Comparison of ENCODE assay signal across 23 cellular contexts in genomic region chr7:1882451-1882850, GRCh38.
DNase-seq lines count a peak whose midpoint lies in the region; ATAC-seq and TF ChIP-seq lines count a peak whose summit lies in the region.
"Had no signal": no experiment of that assay in that cellular context is flagged by ENCODE, and none has a peak within 500 bp of the region (broad histone marks: within the 10 kb centered on the region; RNA-seq: fewer than 3 reads in every experiment).

No MANE protein-coding gene starts in this region.

- DNase-seq in activated CD4-positive, alpha-beta memory T cell treated with anti-CD3 and anti-CD28 coated beads, Interleukin-2, amount 10 ng/mL, durations not matched to agents 7 days and 5 days, result no peak
- DNase-seq in activated CD4-positive, alpha-beta memory T cell treated with anti-CD3 and anti-CD28 coated beads for 36 hours, result no peak
- no peak for DNase-seq in HFFc6
- DNase-seq in T-helper 17 cell, result no peak
- DNase-seq in caudate nucleus (lab: John Stamatoyannopoulos, UW), result no peak
- no peak for DNase-seq in NCI-H1694 (lab: John Stamatoyannopoulos, UW)
- DNase-seq: activated T-cell treated with anti-CD3 and anti-CD28 coated beads, Interleukin-2, amount 50 U/mL, for 48 hours; mucosa of descending colon; NCI-H187 treated with DMSO at 0.1 percent for 48 hours; NCI-H2227 treated with DMSO at 0.1 percent for 48 hours; NCI-H774; psoas muscle; small intestine; stimulated activated CD4-positive, alpha-beta T cell treated with anti-CD3 and anti-CD28 coated beads, Interleukin-2, amount 100 ng/mL, for 48 hours had no signal

- H3K9me3 Mint-ChIP-seq in activated CD4-positive, alpha-beta memory T cell treated with anti-CD3 and anti-CD28 coated beads, Interleukin-2, amount 10 ng/mL, durations not matched to agents 7 days and 5 days, result peaks cover 7% of the 10 kb centered on the region
- peaks cover 10% of the 10 kb centered on the region for H3K9me3 Mint-ChIP-seq in activated CD4-positive, alpha-beta memory T cell treated with anti-CD3 and anti-CD28 coated beads for 36 hours
- peaks cover 4% of the 10 kb centered on the region; the same call in 1 of the 2 replicates for H3K9me3 Mint-ChIP-seq in HFFc6
- H3K9me3 Mint-ChIP-seq: activated naive CD4-positive, alpha-beta T cell treated with anti-CD3 and anti-CD28 coated beads, Interleukin-2, amount 50 U/mL, for 72 hours had no signal

- H3K4me1 Mint-ChIP-seq in activated CD4-positive, alpha-beta memory T cell treated with anti-CD3 and anti-CD28 coated beads, Interleukin-2, amount 10 ng/mL, durations not matched to agents 7 days and 5 days, result peaks cover 38% of the 10 kb centered on the region
- H3K4me1 Mint-ChIP-seq in activated CD4-positive, alpha-beta memory T cell treated with anti-CD3 and anti-CD28 coated beads for 36 hours (ENCODE audit: low read depth), result peaks cover 13% of the 10 kb centered on the region
- H3K4me1 Mint-ChIP-seq in HFFc6 (ENCODE audit: low read depth) (peaks cover 40% of the 10 kb centered on the region), T-helper 17 cell (peaks cover 18% of the 10 kb centered on the region)

- intact Hi-C loops in activated CD4-positive, alpha-beta memory T cell treated with anti-CD3 and anti-CD28 coated beads for 36 hours (cut with micrococcal nuclease), result no loop called here

- TF ChIP-seq CTCF in HFFc6 (IDR thresholded peaks at IDR 0.05), result no peak

- H3K27me3 Mint-ChIP-seq in activated CD4-positive, alpha-beta memory T cell treated with anti-CD3 and anti-CD28 coated beads, Interleukin-2, amount 10 ng/mL, durations not matched to agents 7 days and 5 days, result no peaks in the 10 kb centered on the region
- no peaks in the 10 kb centered on the region for H3K27me3 Mint-ChIP-seq in activated CD4-positive, alpha-beta memory T cell treated with anti-CD3 and anti-CD28 coated beads for 36 hours
- H3K27me3 Mint-ChIP-seq in HFFc6 (ENCODE audit: insufficient read depth) (no peaks in the 10 kb centered on the region; the same call in none of the 2 replicates), T-helper 17 cell (no peaks in the 10 kb centered on the region)
- H3K27me3 Mint-ChIP-seq: stimulated activated naive CD8-positive, alpha-beta T cell treated with anti-CD3 and anti-CD28 coated beads, Interleukin-15, Interleukin-2, amounts not matched to agents 100 ng/mL and 50 ng/mL, for 24 hours had no signal

- WGBS in mesodermal cell (ENCODE audit: insufficient coverage in 2 of 2), 2 experiments, result 74 to 81% methylated on average over 6 to 7 of the region's 13 CpGs

- H3K36me3 ChIP-seq in mesodermal cell (ENCODE audit: control insufficient read depth, insufficient read depth, low read length), result peaks cover 11% of the 10 kb centered on the region

- ATAC-seq in T-helper 17 cell (no peak), GM18909 (IDR thresholded peaks at IDR 0.05; ENCODE audit: poor library complexity, unreplicated experiment) (no peak)
- ATAC-seq: activated naive CD4-positive, alpha-beta T cell treated with anti-CD3 and anti-CD28 coated beads, Interleukin-2, amount 50 U/mL, for 72 hours; heart left ventricle; left lung; mucosa of descending colon had no signal

- H3K27ac ChIP-seq in mesodermal cell (ENCODE audit: low read depth, low read length, severe bottlenecking) (peak overlapping the region; percentile 29), caudate nucleus (ENCODE audit: low read depth, low read length) (no peak overlapping the region)
- H3K27ac ChIP-seq: C4-2B, heart left ventricle, KMS-11, left lung, psoas muscle, tibial nerve had no signal

- CTCF ChIA-PET in activated CD4-positive, alpha-beta memory T cell treated with anti-CD3 and anti-CD28 coated beads, Interleukin-2, amount 10 ng/mL, durations not matched to agents 7 days and 5 days (lab: Charles Lee), result interaction anchor here (0.6 kb wide), 1 partner anchor 611 kb away, joined by 3 read pairs; no protein-coding TSS in a partner anchor
- CTCF ChIA-PET in activated CD4-positive, alpha-beta memory T cell treated with anti-CD3 and anti-CD28 coated beads for 36 hours (lab: Charles Lee), result interaction anchor here (0.8 to 1.4 kb wide), 3 partner anchors 27 to 465 kb away, joined by 3 to 4 read pairs (median 3); no protein-coding TSS in a partner anchor

- no peak overlapping the region for H3K4me3 Mint-ChIP-seq in activated CD4-positive, alpha-beta memory T cell treated with anti-CD3 and anti-CD28 coated beads, Interleukin-2, amount 10 ng/mL, durations not matched to agents 7 days and 5 days
- no peak overlapping the region for H3K4me3 Mint-ChIP-seq in activated CD4-positive, alpha-beta memory T cell treated with anti-CD3 and anti-CD28 coated beads for 36 hours
- H3K4me3 Mint-ChIP-seq in HFFc6 (peak overlapping the region; percentile 73; the same call in 1 of the 2 replicates), T-helper 17 cell (no peak overlapping the region)
- H3K4me3 Mint-ChIP-seq: stimulated activated naive CD8-positive, alpha-beta T cell treated with anti-CD3 and anti-CD28 coated beads, Interleukin-15, Interleukin-2, amounts not matched to agents 100 ng/mL and 50 ng/mL, for 24 hours had no signal

- no peak overlapping the region for H3K4me3 ChIP-seq in mesodermal cell (ENCODE audit: extremely low read depth, insufficient read depth, low read length, poor library complexity, severe bottlenecking)
- H3K4me3 ChIP-seq: heart left ventricle, left lung, mucosa of descending colon, psoas muscle, tibial nerve had no signal

- H3K36me3 Mint-ChIP-seq in activated CD4-positive, alpha-beta memory T cell treated with anti-CD3 and anti-CD28 coated beads, Interleukin-2, amount 10 ng/mL, durations not matched to agents 7 days and 5 days (ENCODE audit: low read depth), result peaks cover 42% of the 10 kb centered on the region
- H3K36me3 Mint-ChIP-seq in activated CD4-positive, alpha-beta memory T cell treated with anti-CD3 and anti-CD28 coated beads for 36 hours, result peaks cover 11% of the 10 kb centered on the region
- peaks cover 11% of the 10 kb centered on the region; the same call in 1 of the 2 replicates for H3K36me3 Mint-ChIP-seq in HFFc6 (ENCODE audit: low read depth)
- no peaks in the 10 kb centered on the region for H3K36me3 Mint-ChIP-seq in T-helper 17 cell (ENCODE audit: low read depth)

- H3K4me1 ChIP-seq in mesodermal cell (ENCODE audit: control insufficient read depth, insufficient read depth, low read length, poor library complexity, severe bottlenecking), result peaks cover 19% of the 10 kb centered on the region
- H3K4me1 ChIP-seq: left lung, tibial nerve had no signal

- H3K9me3 ChIP-seq in T-helper 17 cell (ENCODE audit: control insufficient read depth, low read length, poor library complexity, severe bottlenecking) (peaks cover 2% of the 10 kb centered on the region), mesodermal cell (ENCODE audit: control insufficient read depth, low read length) (no peaks in the 10 kb centered on the region)
- H3K9me3 ChIP-seq: mucosa of descending colon had no signal

- POLR2A ChIA-PET in activated CD4-positive, alpha-beta memory T cell treated with anti-CD3 and anti-CD28 coated beads, Interleukin-2, amount 10 ng/mL, durations not matched to agents 7 days and 5 days (lab: Charles Lee), result interaction anchor here (0.8 to 1.8 kb wide), 3 partner anchors 27 to 373 kb away, joined by 3 to 5 read pairs (median 4); no protein-coding TSS in a partner anchor
- POLR2A ChIA-PET in activated CD4-positive, alpha-beta memory T cell treated with anti-CD3 and anti-CD28 coated beads for 36 hours (lab: Charles Lee), result no interaction called here

- H3K27ac Mint-ChIP-seq in activated CD4-positive, alpha-beta memory T cell treated with anti-CD3 and anti-CD28 coated beads, Interleukin-2, amount 10 ng/mL, durations not matched to agents 7 days and 5 days, result peak overlapping the region; percentile 73
- no peak overlapping the region for H3K27ac Mint-ChIP-seq in activated CD4-positive, alpha-beta memory T cell treated with anti-CD3 and anti-CD28 coated beads for 36 hours
- H3K27ac Mint-ChIP-seq in HFFc6 (peak overlapping the region; percentile 93), T-helper 17 cell (peak overlapping the region; percentile 32)
- H3K27ac Mint-ChIP-seq: stimulated activated naive CD8-positive, alpha-beta T cell treated with anti-CD3 and anti-CD28 coated beads, Interleukin-15, Interleukin-2, amounts not matched to agents 100 ng/mL and 50 ng/mL, for 24 hours had no signal
